Comparison of ENCODE assay signal across 21 cellular contexts in the genomic region with DNA sequence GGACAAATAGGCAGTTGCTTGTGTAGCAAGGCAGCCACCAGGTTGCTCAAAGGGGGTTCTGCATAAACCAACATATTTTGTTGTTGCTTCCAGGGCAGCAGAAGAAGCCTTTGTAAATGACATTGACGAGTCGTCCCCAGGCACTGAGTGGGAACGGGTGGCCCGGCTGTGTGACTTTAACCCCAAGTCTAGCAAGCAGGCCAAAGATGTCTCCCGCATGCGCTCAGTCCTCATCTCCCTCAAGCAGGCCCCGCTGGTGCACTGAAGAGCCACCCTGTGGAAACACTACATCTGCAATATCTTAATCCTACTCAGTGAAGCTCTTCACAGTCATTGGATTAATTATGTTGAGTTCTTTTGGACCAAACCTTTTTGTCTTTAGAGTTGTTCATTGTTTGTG. TPM values are rescaled to one million over a fixed set of nuclear protein-coding genes. Genes with fewer than 3 reads are reported as not detected.
DNase-seq lines count a peak whose midpoint lies in the region; ATAC-seq and TF ChIP-seq lines count a peak whose summit lies in the region.
"Had no signal": no experiment of that assay in that cellular context is flagged by ENCODE, and none has a peak within 500 bp of the region (broad histone marks: within the 10 kb centered on the region; RNA-seq: fewer than 3 reads in every experiment).

No MANE protein-coding gene starts in this region.

- no peaks in the 10 kb centered on the region for H3K9me3 ChIP-seq in mammary epithelial cell (replicated peaks; ENCODE audit: insufficient read depth, low read length)
- H3K9me3 ChIP-seq in breast epithelium, result no peaks in the 10 kb centered on the region
- H3K9me3 ChIP-seq in GM23248 (ENCODE audit: low read depth), result no peaks in the 10 kb centered on the region

- BruUV-seq in mammary epithelial cell (replicated peaks; lab: Mats Ljungman, UMichigan), result TSS peak; percentile 66

- no peaks in the 10 kb centered on the region for H3K9me3 Mint-ChIP-seq in stimulated activated effector memory CD8-positive, alpha-beta T cell treated with anti-CD3 and anti-CD28 coated beads, Interleukin-12 subunit alpha, Interleukin-12 subunit beta, amount 100 ng/mL, for 72 hours
- H3K9me3 Mint-ChIP-seq: activated naive CD4-positive, alpha-beta T cell treated with anti-CD3 and anti-CD28 coated beads for 36 hours; IgD-negative memory B cell; neural progenitor cell had no signal

- dilution Hi-C loops in mammary epithelial cell (cut with HindIII; ENCODE audit: low sequenced_read_pairs), result loop anchor here (5.0 to 25.0 kb wide), 3 partner anchors 51 to 176 kb away; no protein-coding TSS in a partner anchor

- H2AFZ ChIP-seq in mammary epithelial cell (ENCODE audit: low read depth, low read length) (no peak overlapping the region), GM23248 (no peak overlapping the region)
- H2AFZ ChIP-seq: neural progenitor cell had no signal

- CTCF ChIA-PET in mammary epithelial cell (lab: Charles Lee; ENCODE audit: low non-redundant PET), result interaction anchor here (0.6 kb wide), 1 partner anchor 104 kb away, joined by 5 read pairs; no protein-coding TSS in a partner anchor

- H4K20me1 ChIP-seq in mammary epithelial cell (ENCODE audit: insufficient read depth, low read length) (peaks cover 8% of the 10 kb centered on the region), GM23248 (ENCODE audit: insufficient read depth) (peaks cover 8% of the 10 kb centered on the region; the same call in 1 of the 2 replicates)

- no peaks in the 10 kb centered on the region for H3K9me2 ChIP-seq in GM23248 (ENCODE audit: insufficient read depth)

- WGBS in mammary epithelial cell (ENCODE audit: low coverage, missing lambda C conversion rate), result 79% methylated on average over 7 of the region's 7 CpGs
- WGBS in GM23248 (ENCODE audit: low coverage in 1 of 2, low lambda C conversion rate in 2 of 2, missing lambda C conversion rate in 2 of 2), 2 experiments, result 89 to 90% methylated on average over 7 of the region's 7 CpGs

- in situ Hi-C loops in mammary epithelial cell (cut with MboI; ENCODE audit: low sequenced_read_pairs in 2 of 2), result no loop called here
- in situ Hi-C loops in GM23248 (cut with MboI), result no loop called here

- H3K4me3 Mint-ChIP-seq in stimulated activated effector memory CD8-positive, alpha-beta T cell treated with anti-CD3 and anti-CD28 coated beads, Interleukin-12 subunit alpha, Interleukin-12 subunit beta, amount 100 ng/mL, for 72 hours, result no peak overlapping the region
- H3K4me3 Mint-ChIP-seq: activated naive CD4-positive, alpha-beta T cell treated with anti-CD3 and anti-CD28 coated beads for 36 hours; IgD-negative memory B cell; neural progenitor cell had no signal

- H3K4me1 Mint-ChIP-seq in stimulated activated effector memory CD8-positive, alpha-beta T cell treated with anti-CD3 and anti-CD28 coated beads, Interleukin-12 subunit alpha, Interleukin-12 subunit beta, amount 100 ng/mL, for 72 hours, result peaks cover 58% of the 10 kb centered on the region

- H3K4me1 ChIP-seq in mammary epithelial cell (ENCODE audit: insufficient read depth, low read length) (peaks cover 16% of the 10 kb centered on the region), breast epithelium (no peaks in the 10 kb centered on the region), GM23248 (ENCODE audit: insufficient read depth) (peaks cover 44% of the 10 kb centered on the region)

- H3K79me2 ChIP-seq in mammary epithelial cell (ENCODE audit: insufficient read depth, low read length) (peaks cover 87% of the 10 kb centered on the region), GM23248 (ENCODE audit: insufficient read depth) (peaks cover 79% of the 10 kb centered on the region)

- no peak for TF ChIP-seq POLR2A in breast epithelium (IDR thresholded peaks at IDR 0.05)

- ATAC-seq in stimulated activated effector memory CD8-positive, alpha-beta T cell treated with anti-CD3 and anti-CD28 coated beads, Interleukin-12 subunit alpha, Interleukin-12 subunit beta, amount 100 ng/mL, for 72 hours, result no peak
- no peak for ATAC-seq in HG03521 (IDR thresholded peaks at IDR 0.05; ENCODE audit: unreplicated experiment)

- peaks cover 36% of the 10 kb centered on the region for H3K36me3 ChIP-seq in mammary epithelial cell (ENCODE audit: insufficient read depth, low read length)
- H3K36me3 ChIP-seq in breast epithelium, result no peaks in the 10 kb centered on the region
- H3K36me3 ChIP-seq in GM23248 (ENCODE audit: low read depth), result peaks cover 45% of the 10 kb centered on the region
- H3K36me3 ChIP-seq: neural progenitor cell had no signal

- peaks cover 56% of the 10 kb centered on the region for H3F3A ChIP-seq in GM23248 (ENCODE audit: insufficient read depth)

- DNase-seq in mammary epithelial cell, result no peak
- no peak for DNase-seq in breast epithelium (ENCODE audit: low spot score in 2 of 2)
- peak; percentile 50 for DNase-seq in NCI-H82 (lab: John Stamatoyannopoulos, UW)
- DNase-seq in stimulated activated effector memory CD8-positive, alpha-beta T cell treated with anti-CD3 and anti-CD28 coated beads, Interleukin-12 subunit alpha, Interleukin-12 subunit beta, amount 100 ng/mL, for 72 hours (ENCODE audit: low spot score in 2 of 2), result no peak
- no peak for DNase-seq in HuH-7.5 (ENCODE audit: low spot score)
- no peak for DNase-seq in GM23248
- DNase-seq: activated CD4-positive, alpha-beta T cell treated with anti-CD3 and anti-CD28 coated beads for 4 hours; activated naive CD4-positive, alpha-beta T cell treated with anti-CD3 and anti-CD28 coated beads for 36 hours; cerebellar nuclear complex; effector memory CD4-positive, alpha-beta T cell; NCI-H2107; NCI-H510A treated with DMSO at 0.1 percent for 48 hours; RPMI8226 had no signal

- no peak overlapping the region for H3K9ac ChIP-seq in mammary epithelial cell (ENCODE audit: insufficient read depth, low read length)
- no peak overlapping the region for H3K9ac ChIP-seq in GM23248
- H3K9ac ChIP-seq: neural progenitor cell had no signal

- no peak overlapping the region for H3K4me3 ChIP-seq in mammary epithelial cell (replicated peaks in 1 of 3; ENCODE audit: insufficient read depth in 1 of 3, low read depth in 2 of 3, low read length in 3 of 3)
- no peak overlapping the region for H3K4me3 ChIP-seq in breast epithelium
- H3K4me3 ChIP-seq in GM23248, result no peak overlapping the region
- H3K4me3 ChIP-seq: neural progenitor cell, skin epidermis had no signal

- H3K36me3 Mint-ChIP-seq in stimulated activated effector memory CD8-positive, alpha-beta T cell treated with anti-CD3 and anti-CD28 coated beads, Interleukin-12 subunit alpha, Interleukin-12 subunit beta, amount 100 ng/mL, for 72 hours, result peaks cover 99% of the 10 kb centered on the region

- no peaks in the 10 kb centered on the region for H3K27me3 ChIP-seq in mammary epithelial cell (ENCODE audit: insufficient read depth, low read length)
- H3K27me3 ChIP-seq in breast epithelium, result no peaks in the 10 kb centered on the region
- no peaks in the 10 kb centered on the region for H3K27me3 ChIP-seq in GM23248 (replicated peaks; ENCODE audit: insufficient read depth)
- H3K27me3 ChIP-seq: neural progenitor cell had no signal

- no peak for TF ChIP-seq CTCF in mammary epithelial cell (conservative IDR thresholded peaks at IDR 0.05 in 1 of 2, IDR thresholded peaks at IDR 0.05 in 1 of 2; ENCODE audit: extremely low read depth in 1 of 2, insufficient read depth in 1 of 2, low read depth in 1 of 2, low read length in 2 of 2)
- TF ChIP-seq CTCF in breast epithelium (IDR thresholded peaks at IDR 0.05), result no peak

- H3K4me2 ChIP-seq in mammary epithelial cell (ENCODE audit: insufficient read depth, low read depth, low read length) (no peak overlapping the region), GM23248 (ENCODE audit: unreplicated experiment) (no peak overlapping the region)
- H3K4me2 ChIP-seq: neural progenitor cell had no signal

- no peak overlapping the region for H3K27ac ChIP-seq in mammary epithelial cell (ENCODE audit: insufficient read depth, low read depth, low read length)
- H3K27ac ChIP-seq in breast epithelium, result peak overlapping the region in 1 of 2 donors; percentile 36
- peak overlapping the region; percentile 33 for H3K27ac ChIP-seq in cingulate gyrus (ENCODE audit: low read depth, low read length)
- no peak overlapping the region for H3K27ac ChIP-seq in GM23248
- H3K27ac ChIP-seq: HL-60 had no signal

- peak overlapping the region; percentile 94 for H3K27ac Mint-ChIP-seq in stimulated activated effector memory CD8-positive, alpha-beta T cell treated with anti-CD3 and anti-CD28 coated beads, Interleukin-12 subunit alpha, Interleukin-12 subunit beta, amount 100 ng/mL, for 72 hours
- H3K27ac Mint-ChIP-seq: activated naive CD4-positive, alpha-beta T cell treated with anti-CD3 and anti-CD28 coated beads for 36 hours; IgD-negative memory B cell had no signal

- intact Hi-C loops in mammary epithelial cell (cut with micrococcal nuclease), result no loop called here
- intact Hi-C loops in breast epithelium (cut with DNase I; ENCODE audit: low total_unique reads), result no loop called here

RNA-seq across cellular contexts. Expression of a gene that starts 20.8 kb away (rescaled TPM):
- total RNA-seq in mammary epithelial cell (100 to 1,000 TPM; 130 to 217 TPM), breast epithelium (100 to 1,000 TPM; 177 to 202 (median 178) TPM)
- polyA plus RNA-seq in mammary epithelial cell (231 TPM), GM23248 (2016; fragmentation: Nextera tagmentation; extraction: Ambion mirVana) (218 and 229 TPM in 2 replicates)
- 60.1 TPM for polyA minus RNA-seq in mammary epithelial cell
- 230 and 240 TPM in 2 replicates for total RNA-seq in GM23248 (2014; rRNA removed; shearing (Covaris generic))

RNA-seq across cellular contexts. Expression of a gene that starts 42.3 kb away (rescaled TPM):
- total RNA-seq in mammary epithelial cell (not detected), breast epithelium (under 1 TPM in 1 of 3 donors, not detected in 2; 0.80 TPM)
- polyA plus RNA-seq in mammary epithelial cell (not detected), GM23248 (2016; fragmentation: Nextera tagmentation; extraction: Ambion mirVana) (1.4 and 2.5 TPM in 2 replicates)
- not detected for polyA minus RNA-seq in mammary epithelial cell
- total RNA-seq in GM23248 (2014; rRNA removed; shearing (Covaris generic)), result 0.51 and 2.8 TPM in 2 replicates
- total RNA-seq: A673; activated naive CD4-positive, alpha-beta T cell treated with anti-CD3 and anti-CD28 coated beads for 36 hours; progenitor cell of endocrine pancreas had no signal

RNA-seq across cellular contexts. Expression of a gene that starts 46.7 kb away (rescaled TPM):
- total RNA-seq in mammary epithelial cell (10 to 100 TPM in 1 of 2 donors, 1 to 10 TPM in 1; 8.7 to 16.5 TPM), breast epithelium (10 to 100 TPM; 24.9 to 38.2 (median 35.1) TPM)
- polyA plus RNA-seq in mammary epithelial cell (10.1 TPM), GM23248 (2016; fragmentation: Nextera tagmentation; extraction: Ambion mirVana) (6.2 and 6.9 TPM in 2 replicates)
- 15.0 TPM for polyA minus RNA-seq in mammary epithelial cell
- total RNA-seq in GM23248 (2014; rRNA removed; shearing (Covaris generic)), result 20.6 and 22.4 TPM in 2 replicates
